8 cellular contexts compared by ENCODE assay signal in the genomic region with DNA sequence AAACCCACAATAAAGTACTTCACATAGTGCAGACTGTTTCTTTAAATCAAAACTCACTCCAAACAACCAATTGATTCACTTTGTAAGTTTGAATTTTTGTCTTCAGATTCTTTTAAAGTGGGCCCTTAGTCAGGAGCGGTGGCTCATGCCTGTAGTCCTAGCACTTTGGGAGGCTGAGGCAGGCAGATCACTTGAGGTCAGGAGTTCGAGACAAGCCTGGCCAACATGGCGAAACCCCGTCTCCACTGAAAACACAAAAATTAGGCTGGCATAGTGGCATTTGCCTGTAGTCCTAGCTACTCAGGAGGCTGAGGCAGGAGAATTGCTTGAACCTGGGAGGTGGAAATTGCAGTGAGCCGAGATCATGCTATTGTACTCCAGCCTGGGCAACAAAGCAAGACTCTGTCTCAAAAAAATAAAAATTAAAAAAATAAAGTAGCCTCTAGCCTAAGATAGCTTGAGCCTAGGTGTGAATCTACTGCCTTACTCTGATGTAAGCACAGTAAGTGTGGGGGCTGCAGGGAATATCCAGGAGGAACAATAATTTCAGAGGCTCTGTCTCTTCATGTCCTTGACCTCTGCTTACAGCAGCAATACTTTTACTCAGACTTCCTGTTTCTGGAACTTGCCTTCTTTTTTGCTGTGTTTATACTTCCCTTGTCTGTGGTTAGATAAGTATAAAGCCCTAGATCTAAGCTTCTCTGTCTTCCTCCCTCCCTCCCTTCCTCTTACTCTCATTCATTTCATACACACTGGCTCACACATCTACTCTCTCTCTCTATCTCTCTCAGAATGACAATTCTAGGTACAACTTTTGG.
DNase-seq lines count a peak whose midpoint lies in the region; ATAC-seq and TF ChIP-seq lines count a peak whose summit lies in the region.

A gene with protein sequence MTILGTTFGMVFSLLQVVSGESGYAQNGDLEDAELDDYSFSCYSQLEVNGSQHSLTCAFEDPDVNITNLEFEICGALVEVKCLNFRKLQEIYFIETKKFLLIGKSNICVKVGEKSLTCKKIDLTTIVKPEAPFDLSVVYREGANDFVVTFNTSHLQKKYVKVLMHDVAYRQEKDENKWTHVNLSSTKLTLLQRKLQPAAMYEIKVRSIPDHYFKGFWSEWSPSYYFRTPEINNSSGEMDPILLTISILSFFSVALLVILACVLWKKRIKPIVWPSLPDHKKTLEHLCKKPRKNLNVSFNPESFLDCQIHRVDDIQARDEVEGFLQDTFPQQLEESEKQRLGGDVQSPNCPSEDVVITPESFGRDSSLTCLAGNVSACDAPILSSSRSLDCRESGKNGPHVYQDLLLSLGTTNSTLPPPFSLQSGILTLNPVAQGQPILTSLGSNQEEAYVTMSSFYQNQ (plus strand): TSS at position 706 of the 818 bp plus-strand sequence. CDS start 87 bp downstream, at position 793.

- H3K36me3 Mint-ChIP-seq in nephron (ENCODE audit: low read depth) = no peaks in the 10 kb centered on the region

- no peaks in the 10 kb centered on the region for H3K27me3 ChIP-seq in Loucy (ENCODE audit: insufficient read depth, low read length, poor library complexity, severe bottlenecking)
- no peaks in the 10 kb centered on the region for H3K27me3 ChIP-seq in adipocyte (replicated peaks; ENCODE audit: control insufficient read depth, insufficient read depth, low read length)

- no peaks in the 10 kb centered on the region for H3K9me3 Mint-ChIP-seq in nephron

- H3K9ac ChIP-seq in Loucy (ENCODE audit: low read depth, low read length, poor library complexity, severe bottlenecking) = no peak within 1 kb of the TSS
- H3K9ac ChIP-seq in adipocyte (ENCODE audit: low read length) = peak within 1 kb of the TSS; percentile 27

- no peaks in the 10 kb centered on the region for H4K20me1 ChIP-seq in Loucy (ENCODE audit: insufficient read depth, low read length, poor library complexity, severe bottlenecking)

- peak within 1 kb of the TSS; percentile 7 for H3K4me3 ChIP-seq in Loucy (ENCODE audit: low read length, poor library complexity, severe bottlenecking)
- peak within 1 kb of the TSS; percentile 34 for H3K4me3 ChIP-seq in adipocyte (ENCODE audit: low read length)

- H3K27me3 Mint-ChIP-seq in nephron (ENCODE audit: low read depth) = no peaks in the 10 kb centered on the region

- no peak within 1 kb of the TSS for H3K4me3 Mint-ChIP-seq in nephron

- peaks cover 40% of the 10 kb centered on the region for H3K4me1 Mint-ChIP-seq in nephron

- ATAC-seq in GM18502 (IDR thresholded peaks at IDR 0.05; ENCODE audit: poor library complexity, unreplicated experiment) = peak; percentile 59
- ATAC-seq in GM19023 (IDR thresholded peaks at IDR 0.05; ENCODE audit: unreplicated experiment) = no peak

- peak within 1 kb of the TSS; percentile 40 to 61 (median 60) for H3K27ac Mint-ChIP-seq in nephron

- no peaks in the 10 kb centered on the region for H3K9me3 ChIP-seq in Loucy (ENCODE audit: insufficient read depth, low read depth, low read length)
- no peaks in the 10 kb centered on the region for H3K9me3 ChIP-seq in adipocyte (ENCODE audit: control insufficient read depth, low read length)

- peak within 1 kb of the TSS; percentile 0; the same call in 1 of the 2 replicates for H2AFZ ChIP-seq in Loucy (ENCODE audit: low read length)

- no peaks in the 10 kb centered on the region for H3F3A ChIP-seq in Loucy (ENCODE audit: low read depth)

- H3K9me2 ChIP-seq in Loucy (replicated peaks; ENCODE audit: low read depth, low read length) = no peaks in the 10 kb centered on the region

- TF ChIP-seq CTCF in Loucy (conservative IDR thresholded peaks at IDR 0.05; ENCODE audit: low read length) (no peak), nephron (IDR thresholded peaks at IDR 0.05; ENCODE audit: unreplicated experiment in 3 of 3) (no peak)

- H3K4me1 ChIP-seq in Loucy (ENCODE audit: insufficient read depth, low read length, poor library complexity, severe bottlenecking) (peaks cover 56% of the 10 kb centered on the region), adipocyte (ENCODE audit: control insufficient read depth, insufficient read depth, low read length) (peaks cover 46% of the 10 kb centered on the region)

- no peaks in the 10 kb centered on the region for H3K36me3 ChIP-seq in Loucy (ENCODE audit: insufficient read depth, low read length)
- H3K36me3 ChIP-seq in adipocyte (ENCODE audit: control insufficient read depth, insufficient read depth, low read length, severe bottlenecking) = no peaks in the 10 kb centered on the region

- no peak for DNase-seq in adipocyte (ENCODE audit: low read depth)
- DNase-seq in HUDEP-2 (lab: John Stamatoyannopoulos, UW; ENCODE audit: unreplicated experiment in 76 of 76) = no peak
- no peak for DNase-seq in NCI-H2081 treated with DMSO at 0.1 percent for 48 hours (lab: John Stamatoyannopoulos, UW)
- DNase-seq in NCI-H1417 (lab: John Stamatoyannopoulos, UW) = no peak

- H3K4me2 ChIP-seq in Loucy (ENCODE audit: low read depth, low read length, poor library complexity, severe bottlenecking) = peak within 1 kb of the TSS; percentile 45

- H3K79me2 ChIP-seq in Loucy (ENCODE audit: insufficient read depth, low read length) = no peaks in the 10 kb centered on the region
